9 cellular contexts compared by ENCODE assay signal in the genomic region with DNA sequence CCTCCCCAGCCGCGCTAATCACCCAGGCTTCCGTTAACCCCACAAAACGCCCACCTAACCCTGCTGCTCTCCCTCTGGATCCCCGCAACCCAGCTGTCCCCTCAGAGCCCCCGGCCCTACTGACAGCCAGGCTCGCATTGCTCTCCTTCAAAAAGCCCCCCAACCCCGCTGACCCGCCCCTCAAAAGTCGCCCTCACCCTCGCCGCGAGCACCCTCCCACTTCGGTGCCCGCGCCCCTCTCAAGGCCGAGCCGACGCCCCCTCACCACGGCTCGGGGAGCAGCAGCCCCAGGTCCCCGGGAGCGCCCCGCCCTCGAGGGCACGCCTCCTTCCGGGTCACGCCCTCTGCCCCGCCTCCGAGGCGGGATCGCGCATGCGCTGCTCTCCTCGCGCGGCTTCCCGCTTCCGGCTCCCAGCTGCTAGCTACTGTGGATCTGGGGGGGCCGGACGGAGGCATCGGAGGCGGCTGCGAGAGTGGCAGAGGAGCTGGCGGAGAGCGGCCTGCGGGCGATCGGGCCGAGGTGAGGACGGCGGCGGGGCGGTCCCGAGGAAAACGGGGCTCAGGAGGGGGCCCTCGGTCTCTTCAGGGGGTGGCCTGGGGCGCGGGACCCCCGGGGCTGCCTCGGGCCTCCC. TPM values are rescaled to one million over a fixed set of nuclear protein-coding genes. Genes with fewer than 3 reads are reported as not detected.
A peak's percentile ranks its signal among the peaks of the same experiment; 100 is the strongest.
DNase-seq lines count a peak whose midpoint lies in the region; ATAC-seq, FAIRE-seq and TF ChIP-seq lines count a peak whose summit lies in the region.
"Had no signal": no experiment of that assay in that cellular context is flagged by ENCODE, and none has a peak within 500 bp of the region (broad histone marks: within the 10 kb centered on the region; RNA-seq: fewer than 3 reads in every experiment).

No MANE protein-coding gene starts in this region.

- H3K27ac Mint-ChIP-seq in CD4-positive, alpha-beta memory T cell, result peak overlapping the region; percentile 78 to 96 (median 93)

- H3K36me3 Mint-ChIP-seq in CD4-positive, alpha-beta memory T cell, result peaks cover 16 to 21% of the 10 kb centered on the region in 2 donors

- peak overlapping the region; percentile 84 to 92 (median 87) for H3K4me3 Mint-ChIP-seq in CD4-positive, alpha-beta memory T cell

- BruUV-seq in endothelial cell of umbilical vein (replicated peaks; lab: Mats Ljungman, UMichigan), result no TSS peak

- H3K27ac ChIP-seq in CD4-positive, alpha-beta memory T cell (ENCODE audit: low read depth, low read length), result peak overlapping the region; percentile 58
- H3K27ac ChIP-seq in HUES48 (ENCODE audit: low read depth, low read length) (peak overlapping the region; percentile 12), endothelial cell of umbilical vein (ENCODE audit: insufficient read depth, low read depth, low read length) (peak overlapping the region; percentile 26)

- peak; percentile 66 for ATAC-seq in GM19467 (IDR thresholded peaks at IDR 0.05; ENCODE audit: unreplicated experiment)

- TF ChIP-seq POLR2A in endothelial cell of umbilical vein (IDR thresholded peaks at IDR 0.05; ENCODE audit: low read depth, low read length), result peak; percentile 90

- peaks cover 46% of the 10 kb centered on the region for H3K4me1 ChIP-seq in CD4-positive, alpha-beta memory T cell (ENCODE audit: insufficient read depth, low read length)
- H3K4me1 ChIP-seq in HUES48 (ENCODE audit: control insufficient read depth, insufficient read depth, low read length) (peaks cover 9% of the 10 kb centered on the region), NT2/D1 (ENCODE audit: insufficient read depth, insufficient read length) (peaks cover 7% of the 10 kb centered on the region), endothelial cell of umbilical vein (ENCODE audit: control insufficient read depth, extremely low read depth, insufficient read depth, low read length) (peaks cover 23% of the 10 kb centered on the region)

- H3K9me1 ChIP-seq in endothelial cell of umbilical vein (replicated peaks; ENCODE audit: control insufficient read depth, extremely low read depth, insufficient read depth, low read length), result no peaks in the 10 kb centered on the region

- H3K4me3 ChIP-seq in CD4-positive, alpha-beta memory T cell (ENCODE audit: low read length in 2 of 2), result peak overlapping the region in 1 of 2 donors; percentile 57
- H3K4me3 ChIP-seq in HUES48 (ENCODE audit: low read depth, low read length) (peak overlapping the region; percentile 92), NT2/D1 (ENCODE audit: insufficient read length, low read depth) (peak overlapping the region; percentile 79), endothelial cell of umbilical vein (replicated peaks in 1 of 3; ENCODE audit: insufficient read depth in 1 of 3, low read depth in 1 of 3, low read length in 3 of 3) (peak overlapping the region; percentile 79 to 88 (median 88))

- intact Hi-C loops in CD4-positive, alpha-beta memory T cell (cut with micrococcal nuclease), result loop anchor here (5.0 to 10.0 kb wide), 3 partner anchors 43 to 198 kb away; a partner anchor contains a TSS
- intact Hi-C loops in endothelial cell of umbilical vein (cut with micrococcal nuclease), result loop anchor here (5.0 kb wide), 1 partner anchor 137 kb away; no protein-coding TSS in a partner anchor

- peaks cover 26 to 56% (median 34%) of the 10 kb centered on the region in 4 donors for H3K4me1 Mint-ChIP-seq in CD4-positive, alpha-beta memory T cell

- peak; percentile 88 to 95 (median 90) for DNase-seq in CD4-positive, alpha-beta memory T cell
- DNase-seq in NT2/D1 (ENCODE audit: low read depth, low spot score) (peak; percentile 80), activated T-cell treated with anti-CD3 and anti-CD28 coated beads for 1 hour (ENCODE audit: low read depth) (peak; percentile 85), endothelial cell of umbilical vein (ENCODE audit: low read depth, low spot score) (peak; percentile 93), midbrain (lab: John Stamatoyannopoulos, UW) (peak; percentile 93)
- DNase-seq in stimulated activated CD8-positive, alpha-beta memory T cell treated with anti-CD3 and anti-CD28 coated beads, Interleukin-15, amount 100 ng/mL, for 24 hours (ENCODE audit: low read depth), result peak; percentile 92

- dilution Hi-C loops in endothelial cell of umbilical vein (cut with MboI; ENCODE audit: extremely low pct_ligation_motif_present, low sequenced_read_pairs), result no loop called here

- peak overlapping the region; percentile 90 for H3K4me2 ChIP-seq in endothelial cell of umbilical vein (ENCODE audit: insufficient read depth, low read length)

- TF ChIP-seq CTCF in endothelial cell of umbilical vein (IDR thresholded peaks at IDR 0.05; ENCODE audit: extremely low read depth in 1 of 2, insufficient read depth in 1 of 2, low read depth in 1 of 2, low read length in 2 of 2), result no peak

- POLR2A ChIA-PET in CD4-positive, alpha-beta memory T cell (lab: Charles Lee; ENCODE audit: partially characterized antibody), result interaction anchor here (0.9 to 2.3 kb wide), 12 partner anchors 9 to 55 kb away, joined by 3 to 6 read pairs (median 4); a partner anchor contains a TSS
- POLR2A ChIA-PET in endothelial cell of umbilical vein (lab: Charles Lee), result no interaction called here

- peaks cover 18% of the 10 kb centered on the region for H3K36me3 ChIP-seq in CD4-positive, alpha-beta memory T cell (ENCODE audit: insufficient read depth, low read length)
- H3K36me3 ChIP-seq in HUES48 (ENCODE audit: control insufficient read depth, insufficient read depth, low read length) (no peaks in the 10 kb centered on the region), NT2/D1 (ENCODE audit: insufficient read depth, insufficient read length, low read length) (no peaks in the 10 kb centered on the region), endothelial cell of umbilical vein (ENCODE audit: control insufficient read depth in 2 of 2, extremely low read depth in 1 of 2, insufficient read depth in 2 of 2, low read length in 2 of 2) (no peaks in the 10 kb centered on the region)

- peak; percentile 85 for FAIRE-seq in endothelial cell of umbilical vein (lab: Jason Lieb, UNC)
- FAIRE-seq: endometrium had no signal

- H3K9me3 ChIP-seq in CD4-positive, alpha-beta memory T cell (ENCODE audit: control insufficient read depth in 1 of 2, low read length in 2 of 2), result no peaks in the 10 kb centered on the region
- H3K9me3 ChIP-seq in HUES48 (ENCODE audit: control insufficient read depth, insufficient read depth, low read length) (no peaks in the 10 kb centered on the region), NT2/D1 (ENCODE audit: insufficient read depth, low read length) (no peaks in the 10 kb centered on the region), endothelial cell of umbilical vein (replicated peaks; ENCODE audit: control insufficient read depth, insufficient read depth, low read length) (no peaks in the 10 kb centered on the region)

- H2AFZ ChIP-seq in endothelial cell of umbilical vein (ENCODE audit: low read depth, low read length), result peak overlapping the region; percentile 95

- no peaks in the 10 kb centered on the region for H3K27me3 Mint-ChIP-seq in CD4-positive, alpha-beta memory T cell

- H4K20me1 ChIP-seq in endothelial cell of umbilical vein (replicated peaks; ENCODE audit: control insufficient read depth, extremely low read depth, insufficient read depth, low read length), result no peaks in the 10 kb centered on the region

- H3K79me2 ChIP-seq in endothelial cell of umbilical vein (ENCODE audit: control insufficient read depth, insufficient read depth, low read length), result peaks cover 32% of the 10 kb centered on the region

- H3K9ac ChIP-seq in HUES48 (ENCODE audit: low read depth, low read length) (peak overlapping the region; percentile 54), NT2/D1 (ENCODE audit: insufficient read length, low read depth) (peak overlapping the region; percentile 93), endothelial cell of umbilical vein (replicated peaks; ENCODE audit: extremely low read depth, insufficient read depth, low read length) (peak overlapping the region; percentile 90)

- CTCF ChIA-PET in CD4-positive, alpha-beta memory T cell (lab: Charles Lee; ENCODE audit: partially characterized antibody), result interaction anchor here (1.2 to 4.4 kb wide), 4 partner anchors 11 to 41 kb away, joined by 3 to 24 read pairs (median 7); no protein-coding TSS in a partner anchor
- CTCF ChIA-PET in endothelial cell of umbilical vein (lab: Charles Lee), result interaction anchor here (1.1 to 1.9 kb wide), 2 partner anchors 11 to 140 kb away, joined by 4 read pairs; no protein-coding TSS in a partner anchor

- H3K9me3 Mint-ChIP-seq in CD4-positive, alpha-beta memory T cell, result no peaks in the 10 kb centered on the region

- H3K27me3 ChIP-seq in CD4-positive, alpha-beta memory T cell (ENCODE audit: insufficient read depth, low read length), result no peaks in the 10 kb centered on the region
- H3K27me3 ChIP-seq in HUES48 (ENCODE audit: control insufficient read depth, insufficient read depth, low read length) (no peaks in the 10 kb centered on the region), NT2/D1 (ENCODE audit: insufficient read depth, insufficient read length) (no peaks in the 10 kb centered on the region), endothelial cell of umbilical vein (ENCODE audit: control insufficient read depth in 2 of 2, insufficient read depth in 2 of 2, low read length in 2 of 2) (no peaks in the 10 kb centered on the region)

TF ChIP-seq in endothelial cell of umbilical vein, 7 proteins besides CTCF, POLR2A, EP300 and RAD21:
- TF ChIP-seq EZH2 (IDR thresholded peaks at IDR 0.05; ENCODE audit: borderline replicate concordance, low read depth, low read length, severe bottlenecking) (no peak), POLR2AphosphoS5 (IDR thresholded peaks at IDR 0.05; ENCODE audit: insufficient read depth, low read depth, low read length) (peak; percentile 90)

RNA-seq across cellular contexts. Expression of a gene that starts 46.1 kb away (rescaled TPM):
- total RNA-seq in CD4-positive, alpha-beta memory T cell, result 10 to 100 TPM; 82.3 to 83.8 TPM
- polyA plus RNA-seq in CD4-positive, alpha-beta memory T cell, result 10 to 100 TPM in 1 of 2 donors, 1 to 10 TPM in 1; 2.2 to 11.1 TPM
- 24.3 and 30.7 TPM in 2 replicates for total RNA-seq in endothelial cell of umbilical vein
- polyA plus RNA-seq in endothelial cell of umbilical vein, result 10.5 and 12.1 TPM in 2 replicates
- 8.6 and 9.9 TPM in 2 replicates for polyA plus RNA-seq in endothelial cell of umbilical vein (2011; cell fraction: cytosol; rRNA removed)
- 21.2 and 22.8 TPM in 2 replicates for polyA plus RNA-seq in endothelial cell of umbilical vein (2011; cell fraction: nucleus; rRNA removed)
- 17.2 and 25.3 TPM in 2 replicates for polyA plus RNA-seq in endothelial cell of umbilical vein (2012)
- polyA minus RNA-seq in endothelial cell of umbilical vein, result 10.1 and 13.4 TPM in 2 replicates
- 11.0 TPM for polyA minus RNA-seq in endothelial cell of umbilical vein (2011; cell fraction: cytosol; rRNA and poly(A)+ RNA removed)
- polyA minus RNA-seq in endothelial cell of umbilical vein (2011; cell fraction: nucleus; rRNA and poly(A)+ RNA removed), result 10.8 and 15.3 TPM in 2 replicates
